ENCODE assay signal across 8 cellular contexts in the genomic region with DNA sequence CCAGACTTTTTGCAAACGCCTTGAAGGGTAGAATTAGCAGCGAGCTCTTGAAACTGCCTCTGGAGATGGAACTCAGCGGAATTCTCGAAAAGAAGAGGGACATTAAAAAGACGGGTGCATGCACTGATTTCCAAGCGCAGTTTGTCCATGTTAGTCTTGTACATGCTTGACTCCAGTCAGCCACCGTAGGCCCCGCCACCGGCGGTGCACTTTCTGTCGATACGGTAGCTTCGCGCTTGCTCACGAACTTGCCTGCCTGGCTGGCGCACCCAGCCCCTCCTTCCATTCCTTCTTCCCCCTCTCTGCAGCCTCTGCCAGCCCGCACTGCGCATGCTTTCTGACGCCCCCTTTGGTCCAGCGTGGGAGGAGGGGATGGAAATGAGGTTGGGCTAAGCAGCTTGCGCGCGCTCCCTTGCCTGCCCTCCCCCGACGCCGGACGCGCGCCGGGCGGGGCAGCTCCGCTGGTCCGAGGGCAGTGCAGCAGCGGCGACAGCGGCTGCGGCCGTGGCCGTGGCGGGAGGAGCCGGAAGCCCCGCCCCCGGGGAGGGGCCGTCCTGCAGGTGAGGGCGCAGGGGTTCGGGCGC. TPM values are rescaled to one million over a fixed set of nuclear protein-coding genes. Genes with fewer than 3 reads are reported as not detected.
DNase-seq lines count a peak whose midpoint lies in the region; ATAC-seq and TF ChIP-seq lines count a peak whose summit lies in the region.

A gene with protein sequence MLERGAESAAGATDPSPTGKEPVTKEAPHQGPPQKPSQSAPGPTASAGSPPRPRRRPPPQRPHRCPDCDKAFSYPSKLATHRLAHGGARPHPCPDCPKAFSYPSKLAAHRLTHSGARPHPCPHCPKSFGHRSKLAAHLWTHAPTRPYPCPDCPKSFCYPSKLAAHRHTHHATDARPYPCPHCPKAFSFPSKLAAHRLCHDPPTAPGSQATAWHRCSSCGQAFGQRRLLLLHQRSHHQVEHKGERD (plus strand): TSS at position 227 of the 584 bp plus-strand sequence. CDS start 1,235 bp downstream, outside the sequence.

- peaks cover 33% of the 10 kb centered on the region for H3K4me1 Mint-ChIP-seq in stimulated activated naive CD8-positive, alpha-beta T cell treated with anti-CD3 and anti-CD28 coated beads, Interleukin-15, amount 100 ng/mL, for 72 hours

- TF ChIP-seq EP300 in neural cell (conservative IDR thresholded peaks at IDR 0.05; ENCODE audit: poor library complexity, severe bottlenecking): peak; percentile 47

- CTCF ChIA-PET in RWPE1 (lab: Yijun Ruan, JAX): interaction anchor here (0.9 kb wide), 1 partner anchor 85 kb away, joined by 4 read pairs; no protein-coding TSS in a partner anchor

- TF ChIP-seq RAD21 in neural cell (conservative IDR thresholded peaks at IDR 0.05): peak; percentile 23

- DNase-seq in DND-41: peak; percentile 83
- peak; percentile 93 for DNase-seq in Karpas-422
- peak; percentile 82 for DNase-seq in RWPE1 (ENCODE audit: low spot score)
- peak; percentile 74 for DNase-seq in activated T-helper 9 cell treated with anti-CD3 and anti-CD28 coated beads, Interleukin-2, amount 50 U/mL, for 16 hours (ENCODE audit: low read depth)
- peak; percentile 94 for DNase-seq in fibroblast of the aortic adventitia (ENCODE audit: low read depth)
- peak; percentile 94 for DNase-seq in stimulated activated naive CD8-positive, alpha-beta T cell treated with anti-CD3 and anti-CD28 coated beads, Interleukin-15, amount 100 ng/mL, for 72 hours

- H3F3A ChIP-seq in neural cell (ENCODE audit: insufficient read depth, low read length, poor library complexity, severe bottlenecking): no peaks in the 10 kb centered on the region

- H3K9ac ChIP-seq in DND-41 (ENCODE audit: low read depth, low read length): peak within 1 kb of the TSS; percentile 38
- peak within 1 kb of the TSS; percentile 56 for H3K9ac ChIP-seq in Karpas-422 (ENCODE audit: low read length)
- H3K9ac ChIP-seq in neural cell (ENCODE audit: low read length): peak within 1 kb of the TSS; percentile 71

- H3K27ac ChIP-seq in DND-41 (ENCODE audit: low read length): peak within 1 kb of the TSS; percentile 11; the same call in 1 of the 2 replicates
- peak within 1 kb of the TSS; percentile 69 for H3K27ac ChIP-seq in Karpas-422 (ENCODE audit: low read length)
- H3K27ac ChIP-seq in RWPE1: peak within 1 kb of the TSS; percentile 98
- peak within 1 kb of the TSS; percentile 79 for H3K27ac ChIP-seq in neural cell (ENCODE audit: low read length)

- H3K9me2 ChIP-seq in Karpas-422 (replicated peaks; ENCODE audit: insufficient read depth, low read length) (no peaks in the 10 kb centered on the region), neural cell (ENCODE audit: insufficient read depth, low read length) (no peaks in the 10 kb centered on the region)

- H4K20me1 ChIP-seq in DND-41 (ENCODE audit: insufficient read depth, low read length) (0 out of 2 replicates have a peak, but pooled peaks cover 4% of the 10 kb centered on the region), Karpas-422 (ENCODE audit: insufficient read depth, low read depth, low read length) (no peaks in the 10 kb centered on the region), neural cell (ENCODE audit: insufficient read depth) (no peaks in the 10 kb centered on the region)

- ATAC-seq in DND-41 (ENCODE audit: insufficient read depth, low read depth): peak; percentile 67
- peak; percentile 47 for ATAC-seq in GM21825 (IDR thresholded peaks at IDR 0.05; ENCODE audit: unreplicated experiment)
- ATAC-seq in stimulated activated naive CD8-positive, alpha-beta T cell treated with anti-CD3 and anti-CD28 coated beads, Interleukin-15, amount 100 ng/mL, for 72 hours: peak; percentile 75

- peak within 1 kb of the TSS; percentile 58 for H2AFZ ChIP-seq in DND-41 (ENCODE audit: low read depth, low read length)
- peak within 1 kb of the TSS; percentile 60; the same call in 1 of the 2 replicates for H2AFZ ChIP-seq in Karpas-422 (ENCODE audit: low read length)
- H2AFZ ChIP-seq in neural cell (ENCODE audit: low read depth, low read length): peak within 1 kb of the TSS; percentile 82

- TF ChIP-seq CTCF in DND-41 (IDR thresholded peaks at IDR 0.05; ENCODE audit: borderline replicate concordance, extremely low read depth, low read length, poor library complexity, severe bottlenecking): no peak
- no peak for TF ChIP-seq CTCF in RWPE1 (conservative IDR thresholded peaks at IDR 0.05; ENCODE audit: low read depth)
- no peak for TF ChIP-seq CTCF in fibroblast of the aortic adventitia (IDR thresholded peaks at IDR 0.05; ENCODE audit: insufficient read depth, low read length)
- peak; percentile 46 for TF ChIP-seq CTCF in neural cell (IDR thresholded peaks at IDR 0.05; ENCODE audit: poor library complexity, severe bottlenecking)

- no peaks in the 10 kb centered on the region for H3K9me3 ChIP-seq in DND-41 (ENCODE audit: insufficient read depth, low read length, severe bottlenecking)
- no peaks in the 10 kb centered on the region for H3K9me3 ChIP-seq in Karpas-422 (ENCODE audit: low read length)
- no peaks in the 10 kb centered on the region for H3K9me3 ChIP-seq in neural cell (ENCODE audit: low read length)

- H3K4me3 ChIP-seq in DND-41 (ENCODE audit: low read depth in 1 of 2, low read length in 2 of 2) (peak within 1 kb of the TSS in 1 of 2 experiments; percentile 56; a peak in 3 of 4 replicates), Karpas-422 (ENCODE audit: low read length) (peak within 1 kb of the TSS; percentile 54), fibroblast of the aortic adventitia (ENCODE audit: low read depth, low read length) (peak within 1 kb of the TSS; percentile 73), neural cell (ENCODE audit: low read length) (peak within 1 kb of the TSS; percentile 76)

- H3K4me2 ChIP-seq in DND-41 (ENCODE audit: insufficient read depth, low read length): peak within 1 kb of the TSS; percentile 68
- peak within 1 kb of the TSS; percentile 73 for H3K4me2 ChIP-seq in Karpas-422 (ENCODE audit: low read depth, low read length, poor library complexity, severe bottlenecking)
- H3K4me2 ChIP-seq in neural cell (ENCODE audit: low read length): peak within 1 kb of the TSS; percentile 88

- no peaks in the 10 kb centered on the region for H3K79me2 ChIP-seq in DND-41 (ENCODE audit: insufficient read depth, low read length)
- H3K79me2 ChIP-seq in Karpas-422 (ENCODE audit: low read length): no peaks in the 10 kb centered on the region
- no peaks in the 10 kb centered on the region for H3K79me2 ChIP-seq in neural cell (replicated peaks; ENCODE audit: insufficient read depth, low read length)

- peaks cover 7% of the 10 kb centered on the region; the same call in 1 of the 2 replicates for H3K36me3 ChIP-seq in DND-41 (ENCODE audit: insufficient read depth, low read length)
- H3K36me3 ChIP-seq in Karpas-422 (ENCODE audit: insufficient read depth, low read length): no peaks in the 10 kb centered on the region
- no peaks in the 10 kb centered on the region for H3K36me3 ChIP-seq in neural cell (ENCODE audit: insufficient read depth, low read length)

- H3K27me3 ChIP-seq in DND-41 (ENCODE audit: insufficient read depth, low read length, poor library complexity): no peaks in the 10 kb centered on the region
- no peaks in the 10 kb centered on the region for H3K27me3 ChIP-seq in Karpas-422 (ENCODE audit: low read length)
- H3K27me3 ChIP-seq in neural cell (ENCODE audit: insufficient read depth, low read depth, low read length): no peaks in the 10 kb centered on the region

- peaks cover 26% of the 10 kb centered on the region for H3K4me1 ChIP-seq in DND-41 (ENCODE audit: insufficient read depth, low read length)
- peaks cover 22% of the 10 kb centered on the region for H3K4me1 ChIP-seq in Karpas-422 (ENCODE audit: low read length)

- H3K4me3 Mint-ChIP-seq in stimulated activated naive CD8-positive, alpha-beta T cell treated with anti-CD3 and anti-CD28 coated beads, Interleukin-15, amount 100 ng/mL, for 72 hours: peak within 1 kb of the TSS; percentile 87 to 88

- no peaks in the 10 kb centered on the region for H3K9me3 Mint-ChIP-seq in stimulated activated naive CD8-positive, alpha-beta T cell treated with anti-CD3 and anti-CD28 coated beads, Interleukin-15, amount 100 ng/mL, for 72 hours

- no peaks in the 10 kb centered on the region for H3K27me3 Mint-ChIP-seq in stimulated activated naive CD8-positive, alpha-beta T cell treated with anti-CD3 and anti-CD28 coated beads, Interleukin-15, amount 100 ng/mL, for 72 hours

- POLR2A ChIA-PET in RWPE1 (lab: Yijun Ruan, JAX; ENCODE audit: low non-redundant PET): interaction anchor here (0.5 to 1.2 kb wide), 3 partner anchors 38 to 283 kb away, joined by 3 to 9 read pairs (median 3); no protein-coding TSS in a partner anchor

- H3K27ac Mint-ChIP-seq in stimulated activated naive CD8-positive, alpha-beta T cell treated with anti-CD3 and anti-CD28 coated beads, Interleukin-15, amount 100 ng/mL, for 72 hours: peak within 1 kb of the TSS; percentile 94 to 96

TF ChIP-seq in neural cell, 6 proteins besides CTCF, POLR2A, EP300 and RAD21 (continues in another document):
- TF ChIP-seq SMC3 (conservative IDR thresholded peaks at IDR 0.05; ENCODE audit: poor library complexity): peak; percentile 8
- TF ChIP-seq EZH2 (IDR thresholded peaks at IDR 0.05; ENCODE audit: borderline replicate concordance, insufficient read depth, low read length, poor library complexity, severe bottlenecking): no peak
- TF ChIP-seq POLR2AphosphoS5 (IDR thresholded peaks at IDR 0.05): peak; percentile 69
- peak; percentile 73 for TF ChIP-seq MXI1 (conservative IDR thresholded peaks at IDR 0.05; ENCODE audit: poor library complexity, severe bottlenecking)

RNA-seq across cellular contexts. Expression of the gene that starts here (rescaled TPM):
- total RNA-seq in Karpas-422 (2014; rRNA removed; shearing (Covaris generic); ENCODE audit: low replicate concordance): 0.34 TPM in 1 of 2 replicates, not detected in the other
- total RNA-seq in fibroblast of the aortic adventitia (ENCODE audit: low replicate concordance): 0.63 TPM in 1 of 2 replicates, not detected in the other
- polyA plus RNA-seq in neural cell: not detected in 2 replicates
- 0.69 and 1.2 TPM in 2 replicates for polyA minus RNA-seq in neural cell

Comparison
In these comparisons a context has a peak if more than half of its experiments do, and no peak if none do; other contexts are left out.
1. Peak in DNase-seq, H3K4me3 ChIP-seq, H3K27ac ChIP-seq, H3K9ac ChIP-seq and H3K4me2 ChIP-seq in Karpas-422; RNA of the gene not detected or under 1 TPM.
2. Peak in DNase-seq and H3K4me3 ChIP-seq in fibroblast of the aortic adventitia; RNA of the gene not detected or under 1 TPM.
3. H3K27ac ChIP-seq: peak in every context shown above with its lines; median percentile 98 in RWPE1; 79 in neural cell; 69 in Karpas-422; 11 in DND-41.